8 cellular contexts compared by ENCODE assay signal in genomic region chr20:62740286-62741141, GRCh38. TPM values are rescaled to one million over a fixed set of nuclear protein-coding genes. Genes with fewer than 3 reads are reported as not detected.
DNase-seq lines count a peak whose midpoint lies in the region; ATAC-seq and TF ChIP-seq lines count a peak whose summit lies in the region.

No MANE protein-coding gene starts in this region.

- intact Hi-C loops in colonic mucosa (cut with DNase I), result no loop called here

- H3K4me3 ChIP-seq in BLaER1 treated with 17β-estradiol and CSF1 and Interleukin-3, amounts not matched to agents 10 nM and 100 nM, result peak overlapping the region; percentile 26 to 67 (median 56)
- H3K4me3 ChIP-seq in colonic mucosa (no peak overlapping the region), neural progenitor cell (no peak overlapping the region), thymus (ENCODE audit: low read length) (no peak overlapping the region)

- H3K36me3 Mint-ChIP-seq in IgD-negative memory B cell (peaks cover 1% of the 10 kb centered on the region), neural progenitor cell (no peaks in the 10 kb centered on the region)

- no peak overlapping the region for H2AFZ ChIP-seq in neural progenitor cell (replicated peaks)

- peaks cover 7 to 24% (median 10%) of the 10 kb centered on the region in 3 donors for H3K4me1 Mint-ChIP-seq in IgD-negative memory B cell
- H3K4me1 Mint-ChIP-seq in neural progenitor cell, result peaks cover 29% of the 10 kb centered on the region

- H4K20me1 ChIP-seq in BLaER1 treated with 17β-estradiol and CSF1 and Interleukin-3, amounts not matched to agents 10 nM and 100 nM, result peaks cover 0 to 7% (median 0%) of the 10 kb centered on the region in 11 experiments; a peak in 1 of 22 replicates
- peaks cover 5% of the 10 kb centered on the region for H4K20me1 ChIP-seq in neural progenitor cell (ENCODE audit: low read depth)

- no peaks in the 10 kb centered on the region for H3K36me3 ChIP-seq in BLaER1 treated with 17β-estradiol and CSF1 and Interleukin-3, amounts not matched to agents 10 nM and 100 nM
- H3K36me3 ChIP-seq in colonic mucosa, result no peaks in the 10 kb centered on the region
- no peaks in the 10 kb centered on the region for H3K36me3 ChIP-seq in neural progenitor cell
- no peaks in the 10 kb centered on the region for H3K36me3 ChIP-seq in thymus (ENCODE audit: control insufficient read depth, insufficient read depth)

- peak; percentile 59 for ATAC-seq in GM21515 (IDR thresholded peaks at IDR 0.05; ENCODE audit: unreplicated experiment)

- H3K27me3 Mint-ChIP-seq in IgD-negative memory B cell, result peaks cover 6% of the 10 kb centered on the region
- H3K27me3 Mint-ChIP-seq in neural progenitor cell (ENCODE audit: insufficient read depth, low read depth), result peaks cover 9% of the 10 kb centered on the region

- peak; percentile 76 for DNase-seq in activated CD4-positive, CD25-positive, alpha-beta regulatory T cell treated with anti-CD3 and anti-CD28 coated beads, Interleukin-2, amount 50 U/mL, for 72 hours
- DNase-seq in colonic mucosa (no peak), neural progenitor cell (ENCODE audit: low spot score) (no peak), NCI-H2227 treated with DMSO at 0.1 percent for 48 hours (lab: John Stamatoyannopoulos, UW) (no peak)

- TF ChIP-seq CTCF in colonic mucosa (IDR thresholded peaks at IDR 0.05) (no peak), neural progenitor cell (IDR thresholded peaks at IDR 0.05) (no peak)

- peak overlapping the region; percentile 33 to 92 (median 66) for H3K27ac Mint-ChIP-seq in IgD-negative memory B cell
- peak overlapping the region; percentile 70 for H3K27ac Mint-ChIP-seq in neural progenitor cell

- H3K79me2 ChIP-seq in neural progenitor cell (ENCODE audit: low read depth), result no peaks in the 10 kb centered on the region

- peaks cover 4% of the 10 kb centered on the region for H3F3A ChIP-seq in neural progenitor cell (ENCODE audit: low read depth)

- peak overlapping the region; percentile 92 to 100 (median 98) for H3K4me2 ChIP-seq in BLaER1 treated with 17β-estradiol and CSF1 and Interleukin-3, amounts not matched to agents 10 nM and 100 nM
- H3K4me2 ChIP-seq in neural progenitor cell, result no peak overlapping the region

- H3K27ac ChIP-seq in BLaER1 treated with 17β-estradiol and CSF1 and Interleukin-3, amounts not matched to agents 10 nM and 100 nM, result peak overlapping the region; percentile 5 to 93 (median 86); a peak in 19 of 22 replicates
- H3K27ac ChIP-seq in colonic mucosa (peak overlapping the region; percentile 32), neural progenitor cell (no peak overlapping the region), thymus (ENCODE audit: low read depth) (peak overlapping the region; percentile 72)

- no peaks in the 10 kb centered on the region for H3K9me3 Mint-ChIP-seq in IgD-negative memory B cell
- H3K9me3 Mint-ChIP-seq in neural progenitor cell, result no peaks in the 10 kb centered on the region

- H3K4me1 ChIP-seq in BLaER1 treated with 17β-estradiol and CSF1 and Interleukin-3, amounts not matched to agents 10 nM and 100 nM, result peaks cover 69 to 85% (median 75%) of the 10 kb centered on the region in 10 experiments
- H3K4me1 ChIP-seq in colonic mucosa (no peaks in the 10 kb centered on the region), neural progenitor cell (peaks cover 13% of the 10 kb centered on the region), thymus (ENCODE audit: control insufficient read depth, insufficient read depth, low read length) (peaks cover 10% of the 10 kb centered on the region)

- H3K9me3 ChIP-seq in BLaER1 treated with 17β-estradiol and CSF1 and Interleukin-3, amounts not matched to agents 10 nM and 100 nM (replicated peaks in 1 of 11), result no peaks in the 10 kb centered on the region
- H3K9me3 ChIP-seq in colonic mucosa, result no peaks in the 10 kb centered on the region
- no peaks in the 10 kb centered on the region for H3K9me3 ChIP-seq in neural progenitor cell (ENCODE audit: low read depth)
- H3K9me3 ChIP-seq in thymus (ENCODE audit: control insufficient read depth), result no peaks in the 10 kb centered on the region

- H3K9ac ChIP-seq in BLaER1 treated with 17β-estradiol and CSF1 and Interleukin-3, amounts not matched to agents 10 nM and 100 nM, result peak overlapping the region; percentile 10 to 83 (median 77); a peak in 19 of 22 replicates
- peak overlapping the region in 1 of 2 donors; percentile 2 for H3K9ac ChIP-seq in colonic mucosa (ENCODE audit: low read depth in 2 of 2, low read length in 2 of 2)
- H3K9ac ChIP-seq in neural progenitor cell, result no peak overlapping the region

- no peaks in the 10 kb centered on the region for H3K27me3 ChIP-seq in BLaER1 treated with 17β-estradiol and CSF1 and Interleukin-3, amounts not matched to agents 10 nM and 100 nM
- H3K27me3 ChIP-seq in colonic mucosa (no peaks in the 10 kb centered on the region), neural progenitor cell (no peaks in the 10 kb centered on the region), thymus (ENCODE audit: control insufficient read depth, insufficient read depth) (no peaks in the 10 kb centered on the region)

- peak overlapping the region; percentile 79 to 97 (median 89) for H3K4me3 Mint-ChIP-seq in IgD-negative memory B cell
- H3K4me3 Mint-ChIP-seq in neural progenitor cell, result peak overlapping the region; percentile 58

- WGBS in thymus, result 54% methylated on average over 28 of the region's 28 CpGs

RNA-seq across cellular contexts. Expression of gene NTSR1, which starts 31.9 kb away (rescaled TPM):
- not detected for polyA plus RNA-seq in IgD-negative memory B cell
- 1 to 10 TPM in 1 of 2 donors, under 1 TPM in 1; 0.05 to 2.9 TPM for total RNA-seq in colonic mucosa
- total RNA-seq in neural progenitor cell (ENCODE audit: low replicate concordance), result 0.12 and 0.26 TPM in 2 replicates
- polyA plus RNA-seq in thymus, result 0.14 TPM

RNA-seq across cellular contexts. Expression of gene MRGBP, which starts 55.8 kb away (rescaled TPM):
- 8.3 TPM for polyA plus RNA-seq in IgD-negative memory B cell
- total RNA-seq in colonic mucosa, result 10 to 100 TPM; 11.0 to 12.0 TPM
- total RNA-seq in neural progenitor cell (ENCODE audit: low replicate concordance), result 14.0 and 18.1 TPM in 2 replicates
- polyA plus RNA-seq in thymus, result 14.4 TPM

Comparison
In these comparisons a context has a peak if more than half of its experiments do, and no peak if none do; other contexts are left out.
1. H3K4me3 ChIP-seq: peak in BLaER1 treated with 17β-estradiol and CSF1 and Interleukin-3, amounts not matched to agents 10 nM and 100 nM (10 of 10); none in colonic mucosa (single experiment), neural progenitor cell (single experiment) and thymus (single experiment).